ENCODE assay signal across 9 cellular contexts in genomic region chr14:60266021-60266937, GRCh38. TPM values are rescaled to one million over a fixed set of nuclear protein-coding genes. Genes with fewer than 3 reads are reported as not detected.
DNase-seq lines count a peak whose midpoint lies in the region; FAIRE-seq and TF ChIP-seq lines count a peak whose summit lies in the region.
"Had no signal": no experiment of that assay in that cellular context is flagged by ENCODE, and none has a peak within 500 bp of the region (broad histone marks: within the 10 kb centered on the region; RNA-seq: fewer than 3 reads in every experiment).

No MANE protein-coding gene starts in this region.

- no peak overlapping the region for H3K9ac ChIP-seq in astrocyte (ENCODE audit: low read length)

- H3K4me3 ChIP-seq in DOHH2 (ENCODE audit: low read length) (no peak overlapping the region), astrocyte (ENCODE audit: insufficient read depth, low read depth, low read length) (no peak overlapping the region)

- H3K9me3 Mint-ChIP-seq in astrocyte (ENCODE audit: unreplicated experiment), result peaks cover 2% of the 10 kb centered on the region

- TF ChIP-seq CTCF in DOHH2 (IDR thresholded peaks at IDR 0.05; ENCODE audit: low read depth, low read length, poor library complexity, severe bottlenecking), result peak; percentile 69
- peak; percentile 14 for TF ChIP-seq CTCF in astrocyte (IDR thresholded peaks at IDR 0.05; ENCODE audit: insufficient read depth, low read depth, low read length)

- H3K9me2 ChIP-seq in DOHH2 (replicated peaks; ENCODE audit: control insufficient read depth, low read length), result no peaks in the 10 kb centered on the region

- H3K9me3 ChIP-seq in DOHH2 (ENCODE audit: control insufficient read depth, insufficient read depth, low read length) (peaks cover 5% of the 10 kb centered on the region; the same call in 1 of the 2 replicates), astrocyte (ENCODE audit: insufficient read depth, low read depth, low read length) (no peaks in the 10 kb centered on the region)

- H3K4me3 Mint-ChIP-seq in astrocyte (ENCODE audit: unreplicated experiment), result no peak overlapping the region
- H3K4me3 Mint-ChIP-seq: activated naive CD8-positive, alpha-beta T cell treated with anti-CD3 and anti-CD28 coated beads, Interleukin-2, amount 10 ng/mL, durations not matched to agents 7 days and 5 days had no signal

- no peak overlapping the region for H3K27ac Mint-ChIP-seq in astrocyte (ENCODE audit: unreplicated experiment)
- H3K27ac Mint-ChIP-seq: activated naive CD8-positive, alpha-beta T cell treated with anti-CD3 and anti-CD28 coated beads, Interleukin-2, amount 10 ng/mL, durations not matched to agents 7 days and 5 days had no signal

- FAIRE-seq in astrocyte (lab: Jason Lieb, UNC), result no peak

- H3K27me3 ChIP-seq in DOHH2 (ENCODE audit: control insufficient read depth, low read length) (no peaks in the 10 kb centered on the region), astrocyte (ENCODE audit: insufficient read depth, low read length) (no peaks in the 10 kb centered on the region)

- no peak overlapping the region for H2AFZ ChIP-seq in astrocyte (ENCODE audit: low read depth, low read length)

- H3K36me3 Mint-ChIP-seq in astrocyte (ENCODE audit: low read depth, unreplicated experiment), result peaks cover 3% of the 10 kb centered on the region

- no peaks in the 10 kb centered on the region for H3K27me3 Mint-ChIP-seq in astrocyte (ENCODE audit: low read depth, unreplicated experiment)
- H3K27me3 Mint-ChIP-seq: activated naive CD8-positive, alpha-beta T cell treated with anti-CD3 and anti-CD28 coated beads, Interleukin-2, amount 10 ng/mL, durations not matched to agents 7 days and 5 days had no signal

- peaks cover 19% of the 10 kb centered on the region for H3F3A ChIP-seq in DOHH2 (ENCODE audit: control insufficient read depth, insufficient read depth)

- no peak overlapping the region for H3K4me2 ChIP-seq in DOHH2 (ENCODE audit: low read length)
- H3K4me2 ChIP-seq in astrocyte (ENCODE audit: low read length), result no peak overlapping the region

- H3K36me3 ChIP-seq in DOHH2 (ENCODE audit: control insufficient read depth, low read length) (peaks cover 27% of the 10 kb centered on the region), astrocyte (ENCODE audit: insufficient read depth, low read length) (no peaks in the 10 kb centered on the region)

- peaks cover 99% of the 10 kb centered on the region for H3K79me2 ChIP-seq in DOHH2 (ENCODE audit: control insufficient read depth, low read length)
- peaks cover 81% of the 10 kb centered on the region for H3K79me2 ChIP-seq in astrocyte (ENCODE audit: insufficient read depth, low read length)

- H4K20me1 ChIP-seq in DOHH2 (ENCODE audit: control insufficient read depth, insufficient read depth, low read depth, low read length), result no peaks in the 10 kb centered on the region
- peaks cover 53% of the 10 kb centered on the region for H4K20me1 ChIP-seq in astrocyte (ENCODE audit: insufficient read depth, low read length)

- H3K4me1 ChIP-seq in DOHH2 (ENCODE audit: control insufficient read depth, low read length) (peaks cover 23% of the 10 kb centered on the region), astrocyte (ENCODE audit: insufficient read depth, low read length) (no peaks in the 10 kb centered on the region)

- TF ChIP-seq RAD21 in Ishikawa (IDR thresholded peaks at IDR 0.05; ENCODE audit: low read depth), result peak; percentile 38

- DNase-seq in astrocyte (ENCODE audit: low read depth) (no peak), myocyte (ENCODE audit: low read depth) (peak; percentile 9), MV-4-11 (lab: John Stamatoyannopoulos, UW) (no peak), NCI-H345 (lab: John Stamatoyannopoulos, UW) (no peak)
- no peak for DNase-seq in activated CD8-positive, alpha-beta memory T cell treated with anti-CD3 and anti-CD28 coated beads for 24 hours
- DNase-seq: activated naive CD8-positive, alpha-beta T cell treated with anti-CD3 and anti-CD28 coated beads, Interleukin-2, amount 10 ng/mL, durations not matched to agents 7 days and 5 days; nucleus accumbens had no signal

- H3K27ac ChIP-seq in DOHH2 (ENCODE audit: low read depth, low read length) (no peak overlapping the region), astrocyte (ENCODE audit: low read depth, low read length) (no peak overlapping the region)

- H3K4me1 Mint-ChIP-seq in astrocyte (ENCODE audit: low read depth, unreplicated experiment), result peaks cover 5% of the 10 kb centered on the region

- no peak for TF ChIP-seq EP300 in Ishikawa (IDR thresholded peaks at IDR 0.05; ENCODE audit: borderline replicate concordance)

TF ChIP-seq in Ishikawa, 13 proteins besides CTCF, POLR2A, EP300 and RAD21:
- TF ChIP-seq MAX (IDR thresholded peaks at IDR 0.05) (no peak), YY1 (IDR thresholded peaks at IDR 0.05; ENCODE audit: low read depth) (no peak), TAF1 (IDR thresholded peaks at IDR 0.05; ENCODE audit: low read depth) (no peak), CEBPB (IDR thresholded peaks at IDR 0.05) (no peak), CREB1 (IDR thresholded peaks at IDR 0.05; ENCODE audit: low read depth) (no peak), TEAD4 (IDR thresholded peaks at IDR 0.05) (no peak), TCF12 (IDR thresholded peaks at IDR 0.05; ENCODE audit: low read depth) (no peak), ZBTB7A (IDR thresholded peaks at IDR 0.05; ENCODE audit: low read depth) (no peak), NFIC (IDR thresholded peaks at IDR 0.05) (no peak), FOXM1 (IDR thresholded peaks at IDR 0.05; ENCODE audit: borderline replicate concordance, low read depth) (no peak), USF1 (IDR thresholded peaks at IDR 0.05) (no peak), EGR1 (IDR thresholded peaks at IDR 0.05) (no peak)
- TF ChIP-seq, protein P1, sequence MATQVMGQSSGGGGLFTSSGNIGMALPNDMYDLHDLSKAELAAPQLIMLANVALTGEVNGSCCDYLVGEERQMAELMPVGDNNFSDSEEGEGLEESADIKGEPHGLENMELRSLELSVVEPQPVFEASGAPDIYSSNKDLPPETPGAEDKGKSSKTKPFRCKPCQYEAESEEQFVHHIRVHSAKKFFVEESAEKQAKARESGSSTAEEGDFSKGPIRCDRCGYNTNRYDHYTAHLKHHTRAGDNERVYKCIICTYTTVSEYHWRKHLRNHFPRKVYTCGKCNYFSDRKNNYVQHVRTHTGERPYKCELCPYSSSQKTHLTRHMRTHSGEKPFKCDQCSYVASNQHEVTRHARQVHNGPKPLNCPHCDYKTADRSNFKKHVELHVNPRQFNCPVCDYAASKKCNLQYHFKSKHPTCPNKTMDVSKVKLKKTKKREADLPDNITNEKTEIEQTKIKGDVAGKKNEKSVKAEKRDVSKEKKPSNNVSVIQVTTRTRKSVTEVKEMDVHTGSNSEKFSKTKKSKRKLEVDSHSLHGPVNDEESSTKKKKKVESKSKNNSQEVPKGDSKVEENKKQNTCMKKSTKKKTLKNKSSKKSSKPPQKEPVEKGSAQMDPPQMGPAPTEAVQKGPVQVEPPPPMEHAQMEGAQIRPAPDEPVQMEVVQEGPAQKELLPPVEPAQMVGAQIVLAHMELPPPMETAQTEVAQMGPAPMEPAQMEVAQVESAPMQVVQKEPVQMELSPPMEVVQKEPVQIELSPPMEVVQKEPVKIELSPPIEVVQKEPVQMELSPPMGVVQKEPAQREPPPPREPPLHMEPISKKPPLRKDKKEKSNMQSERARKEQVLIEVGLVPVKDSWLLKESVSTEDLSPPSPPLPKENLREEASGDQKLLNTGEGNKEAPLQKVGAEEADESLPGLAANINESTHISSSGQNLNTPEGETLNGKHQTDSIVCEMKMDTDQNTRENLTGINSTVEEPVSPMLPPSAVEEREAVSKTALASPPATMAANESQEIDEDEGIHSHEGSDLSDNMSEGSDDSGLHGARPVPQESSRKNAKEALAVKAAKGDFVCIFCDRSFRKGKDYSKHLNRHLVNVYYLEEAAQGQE (IDR thresholded peaks at IDR 0.05; ENCODE audit: low read depth), result no peak

RNA-seq across cellular contexts. Expression of gene PPM1A, which starts 17.3 kb away (rescaled TPM):
- total RNA-seq in astrocyte (46.0 and 50.3 TPM in 2 replicates), myocyte (27.5 and 29.6 TPM in 2 replicates)
- 32.7 TPM for polyA plus RNA-seq in myocyte (2012)
